In genomic region chr18:35344736-35345459, GRCh38 we compare ENCODE assay signal across 8 cellular contexts. TPM values are rescaled to one million over a fixed set of nuclear protein-coding genes. Genes with fewer than 3 reads are reported as not detected.
DNase-seq lines count a peak whose midpoint lies in the region; ATAC-seq and TF ChIP-seq lines count a peak whose summit lies in the region.

No MANE protein-coding gene starts in this region.

- peak overlapping the region; percentile 94 for H3K4me2 ChIP-seq in GM23338

- H3K9me3 ChIP-seq in BE2C = no peaks in the 10 kb centered on the region
- H3K9me3 ChIP-seq in tibial nerve = no peaks in the 10 kb centered on the region

- peaks cover 9% of the 10 kb centered on the region for H3K36me3 Mint-ChIP-seq in GM23338 (ENCODE audit: low read depth)
- peaks cover 5% of the 10 kb centered on the region for H3K36me3 Mint-ChIP-seq in activated naive CD8-positive, alpha-beta T cell

- DNase-seq in BE2C = no peak
- no peak for DNase-seq in GM23338 (ENCODE audit: low spot score)
- no peak for DNase-seq in kidney epithelial cell (ENCODE audit: low read depth)
- no peak for DNase-seq in tibial nerve (ENCODE audit: low spot score in 2 of 2)
- DNase-seq in HCEC 1CT = no peak

- H3K27me3 Mint-ChIP-seq in GM23338 (ENCODE audit: insufficient read depth, low read depth, poor library complexity) = peaks cover 15% of the 10 kb centered on the region
- H3K27me3 Mint-ChIP-seq in activated naive CD8-positive, alpha-beta T cell = no peaks in the 10 kb centered on the region

- no peaks in the 10 kb centered on the region for H3F3A ChIP-seq in GM23338 (replicated peaks; ENCODE audit: low read depth)

- WGBS in tibial nerve, 2 donors = 32 to 37% methylated on average over 12 of the region's 12 CpGs

- H3K4me1 Mint-ChIP-seq in GM23338 = peaks cover 17% of the 10 kb centered on the region
- H3K4me1 Mint-ChIP-seq in activated naive CD8-positive, alpha-beta T cell (ENCODE audit: low read depth) = peaks cover 41% of the 10 kb centered on the region

- TF ChIP-seq EP300 in tibial nerve (IDR thresholded peaks at IDR 0.05) = no peak

- H3K79me2 ChIP-seq in GM23338 (replicated peaks; ENCODE audit: insufficient read depth) = peaks cover 42% of the 10 kb centered on the region

- peak overlapping the region; percentile 70; the same call in 1 of the 2 replicates for H3K27ac ChIP-seq in GM23338 (ENCODE audit: low read depth)
- peak overlapping the region; percentile 99 to 100 (median 100) for H3K27ac ChIP-seq in tibial nerve

- peaks cover 8% of the 10 kb centered on the region for H3K36me3 ChIP-seq in BE2C
- peaks cover 7% of the 10 kb centered on the region for H3K36me3 ChIP-seq in GM23338 (ENCODE audit: insufficient read depth)
- H3K36me3 ChIP-seq in kidney epithelial cell (ENCODE audit: control insufficient read depth, insufficient read depth, low read length) = peaks cover 1% of the 10 kb centered on the region
- peaks cover 0 to 11% (median 5%) of the 10 kb centered on the region in 3 donors for H3K36me3 ChIP-seq in tibial nerve

- TF ChIP-seq CTCF in BE2C (IDR thresholded peaks at IDR 0.05; ENCODE audit: low read depth, low read length) (no peak), GM23338 (conservative IDR thresholded peaks at IDR 0.05; ENCODE audit: low read depth in 2 of 2) (no peak), kidney epithelial cell (IDR thresholded peaks at IDR 0.05; ENCODE audit: insufficient read depth, low read length, poor library complexity, severe bottlenecking) (no peak), tibial nerve (IDR thresholded peaks at IDR 0.05) (no peak)

- TF ChIP-seq POLR2A in tibial nerve (IDR thresholded peaks at IDR 0.05) = no peak

- peak overlapping the region; percentile 96 for H2AFZ ChIP-seq in GM23338

- peak overlapping the region; percentile 98 for H3K27ac Mint-ChIP-seq in GM23338
- H3K27ac Mint-ChIP-seq in activated naive CD8-positive, alpha-beta T cell = peak overlapping the region; percentile 88

- H3K4me3 ChIP-seq in BE2C (ENCODE audit: low read depth, low read length) (peak overlapping the region; percentile 77), GM23338 (peak overlapping the region; percentile 93), kidney epithelial cell (ENCODE audit: low read depth, low read length) (peak overlapping the region; percentile 96), tibial nerve (peak overlapping the region; percentile 85 to 99 (median 96))

- H3K4me1 ChIP-seq in BE2C = no peaks in the 10 kb centered on the region
- peaks cover 15% of the 10 kb centered on the region for H3K4me1 ChIP-seq in GM23338 (ENCODE audit: insufficient read depth)
- peaks cover 0 to 58% (median 18%) of the 10 kb centered on the region in 4 donors for H3K4me1 ChIP-seq in tibial nerve

- peak overlapping the region; percentile 99 for H3K4me3 Mint-ChIP-seq in GM23338
- peak overlapping the region; percentile 97 for H3K4me3 Mint-ChIP-seq in activated naive CD8-positive, alpha-beta T cell

- peaks cover 35% of the 10 kb centered on the region for H4K20me1 ChIP-seq in GM23338 (replicated peaks; ENCODE audit: insufficient read depth)

- ATAC-seq in GM23338 (no peak), HG03378 (IDR thresholded peaks at IDR 0.05; ENCODE audit: unreplicated experiment) (no peak), HG03469 (IDR thresholded peaks at IDR 0.05; ENCODE audit: unreplicated experiment) (no peak)

- no peaks in the 10 kb centered on the region for H3K9me2 ChIP-seq in GM23338 (ENCODE audit: insufficient read depth)

- H3K27me3 ChIP-seq in BE2C = no peaks in the 10 kb centered on the region
- no peaks in the 10 kb centered on the region for H3K27me3 ChIP-seq in GM23338 (ENCODE audit: insufficient read depth)
- H3K27me3 ChIP-seq in kidney epithelial cell (ENCODE audit: control insufficient read depth, insufficient read depth, low read length) = no peaks in the 10 kb centered on the region
- H3K27me3 ChIP-seq in tibial nerve = no peaks in the 10 kb centered on the region

- H3K9me3 Mint-ChIP-seq in GM23338 = no peaks in the 10 kb centered on the region
- H3K9me3 Mint-ChIP-seq in activated naive CD8-positive, alpha-beta T cell (ENCODE audit: low read depth) = no peaks in the 10 kb centered on the region

TF ChIP-seq in GM23338, 12 proteins besides CTCF, POLR2A, EP300 and RAD21:
- TF ChIP-seq POLR2AphosphoS5 (IDR thresholded peaks at IDR 0.05; ENCODE audit: low read depth) (no peak), ZNF331 (CRISPR knock-in tag; IDR thresholded peaks at IDR 0.05; ENCODE audit: low read depth) (no peak), STAT1 (IDR thresholded peaks at IDR 0.05; ENCODE audit: unreplicated experiment) (no peak)

RNA-seq across cellular contexts. Expression of gene ZNF24, which starts 0.7 kb away (rescaled TPM):
- polyA plus RNA-seq in BE2C (2012; ENCODE audit: insufficient read depth, insufficient read length, low read depth) = 29.7 TPM
- 50.8 and 52.4 TPM in 2 replicates for total RNA-seq in GM23338 (2014; rRNA removed; shearing (Covaris generic))
- 57.9 and 75.2 TPM in 2 replicates for polyA plus RNA-seq in GM23338 (2016; fragmentation: Nextera tagmentation; extraction: Ambion mirVana)
- total RNA-seq in kidney epithelial cell = 39.4 and 40.7 TPM in 2 replicates
- 10 to 100 TPM; 37.5 to 50.5 (median 41.1) TPM for total RNA-seq in tibial nerve

RNA-seq across cellular contexts. Expression of gene ZNF396, which starts 32.2 kb away (rescaled TPM):
- polyA plus RNA-seq in BE2C (2012; ENCODE audit: insufficient read depth, insufficient read length, low read depth) = 0.79 TPM
- total RNA-seq in GM23338 (2014; rRNA removed; shearing (Covaris generic)) = 0.31 and 0.85 TPM in 2 replicates
- polyA plus RNA-seq in GM23338 (2016; fragmentation: Nextera tagmentation; extraction: Ambion mirVana) = 0.36 and 0.52 TPM in 2 replicates
- total RNA-seq in kidney epithelial cell (2.0 and 3.3 TPM in 2 replicates), tibial nerve (1 to 10 TPM; 2.8 to 3.9 (median 3.1) TPM)

RNA-seq across cellular contexts. Expression of gene ZSCAN30, which starts 54.9 kb away (rescaled TPM):
- polyA plus RNA-seq in BE2C (2012; ENCODE audit: insufficient read depth, insufficient read length, low read depth) = 6.8 TPM
- total RNA-seq in GM23338 (2014; rRNA removed; shearing (Covaris generic)) = 15.5 and 21.8 TPM in 2 replicates
- polyA plus RNA-seq in GM23338 (2016; fragmentation: Nextera tagmentation; extraction: Ambion mirVana) = 7.0 and 12.3 TPM in 2 replicates
- total RNA-seq in kidney epithelial cell (11.3 and 16.8 TPM in 2 replicates), tibial nerve (10 to 100 TPM; 26.6 to 46.7 (median 32.5) TPM)
